16 cellular contexts compared by ENCODE assay signal in genomic region chr2:240596491-240596931, GRCh38. TPM values are rescaled to one million over a fixed set of nuclear protein-coding genes. Genes with fewer than 3 reads are reported as not detected.
DNase-seq lines count a peak whose midpoint lies in the region; ATAC-seq, FAIRE-seq and TF ChIP-seq lines count a peak whose summit lies in the region.
"Had no signal": no experiment of that assay in that cellular context is flagged by ENCODE, and none has a peak within 500 bp of the region (broad histone marks: within the 10 kb centered on the region; RNA-seq: fewer than 3 reads in every experiment).

No MANE protein-coding gene starts in this region.

- H3K4me3 ChIP-seq in ascending aorta (peak overlapping the region in 1 of 2 donors; percentile 35), psoas muscle (no peak overlapping the region)

- peaks cover 19 to 24% of the 10 kb centered on the region in 2 donors for H3K36me3 ChIP-seq in ascending aorta
- peaks cover 0 to 57% of the 10 kb centered on the region in 2 donors for H3K36me3 ChIP-seq in psoas muscle (ENCODE audit: insufficient read depth in 1 of 2, low read depth in 1 of 2)

- H3K4me1 ChIP-seq in ascending aorta: peaks cover 9 to 20% of the 10 kb centered on the region in 2 donors
- H3K4me1 ChIP-seq in psoas muscle: peaks cover 10% of the 10 kb centered on the region
- H3K4me1 ChIP-seq: parathyroid adenoma had no signal

- H3K27ac ChIP-seq in ascending aorta (no peak overlapping the region), psoas muscle (no peak overlapping the region)
- H3K27ac ChIP-seq: parathyroid adenoma had no signal

- H3K9me3 ChIP-seq in ascending aorta: no peaks in the 10 kb centered on the region
- H3K9me3 ChIP-seq in psoas muscle: no peaks in the 10 kb centered on the region

- TF ChIP-seq POLR2A in H54 (IDR thresholded peaks at IDR 0.05; ENCODE audit: low read depth, low read length): no peak

- ATAC-seq in psoas muscle: peak in 3 of 4 donors; percentile 41 to 87 (median 65)

- intact Hi-C loops in ascending aorta (cut with DNase I): no loop called here
- intact Hi-C loops in psoas muscle (cut with DNase I): no loop called here

- peak; percentile 93 for DNase-seq in G401 (ENCODE audit: low spot score)
- peak; percentile 16 to 83 for DNase-seq in ascending aorta (ENCODE audit: low spot score in 2 of 2)
- DNase-seq in hypothalamus (lab: John Stamatoyannopoulos, UW): peak in 38 of 51 donors; percentile 15 to 83 (median 66)
- peak; percentile 23 to 83 for DNase-seq in psoas muscle
- DNase-seq in amniotic stem cell (lab: John Stamatoyannopoulos, UW): no peak
- DNase-seq in cortex of kidney (lab: John Stamatoyannopoulos, UW): no peak
- no peak for DNase-seq in GM10266 (ENCODE audit: extremely low spot score)
- no peak for DNase-seq in H54 (ENCODE audit: insufficient read length, low spot score)
- DNase-seq: activated CD8-positive, alpha-beta memory T cell treated with anti-CD3 and anti-CD28 coated beads, Interleukin-2, amount 10 ng/mL, durations not matched to agents 7 days and 5 days; GF-D8; NCI-H1436; NCI-H69; SHP77 treated with DMSO at 0.1 percent for 48 hours had no signal

- 30 to 57% (median 41%) methylated on average over 22 to 23 of the region's 23 CpGs for WGBS in psoas muscle, 3 donors

- TF ChIP-seq CTCF in ascending aorta (IDR thresholded peaks at IDR 0.05) (no peak), psoas muscle (IDR thresholded peaks at IDR 0.05) (no peak), GM10266 (IDR thresholded peaks at IDR 0.05; ENCODE audit: control insufficient read depth, insufficient read depth, low read depth, missing control alignments) (no peak)

- in situ Hi-C loops in G401 (cut with HindIII; ENCODE audit: low sequenced_read_pairs): no loop called here

- H3K27me3 ChIP-seq in ascending aorta (no peaks in the 10 kb centered on the region), psoas muscle (ENCODE audit: insufficient read depth in 3 of 3, low read length in 2 of 3) (no peaks in the 10 kb centered on the region)

- FAIRE-seq in H54 (lab: Jason Lieb, UNC): no peak
- FAIRE-seq: TTC549 had no signal

RNA-seq across cellular contexts. Expression of gene CAPN10, which starts 10.0 kb away (rescaled TPM):
- total RNA-seq in G401 (2014; rRNA removed; shearing (Covaris generic)): 37.6 and 43.0 TPM in 2 replicates
- 27.8 TPM for total RNA-seq in ascending aorta
- total RNA-seq in psoas muscle: 1 to 10 TPM; 5.0 to 9.9 (median 7.6) TPM
- polyA plus RNA-seq in psoas muscle: 10 to 100 TPM in 2 of 3 donors, 1 to 10 TPM in 1; 8.9 to 15.0 (median 13.1) TPM

RNA-seq across cellular contexts. Expression of gene RNPEPL1, which starts 28.2 kb away (rescaled TPM):
- 3.3 and 5.6 TPM in 2 replicates for total RNA-seq in G401 (2014; rRNA removed; shearing (Covaris generic))
- total RNA-seq in ascending aorta: 196 TPM
- total RNA-seq in psoas muscle: 10 to 100 TPM; 48.8 to 70.4 (median 59.0) TPM
- 10 to 100 TPM; 59.2 to 79.6 (median 71.9) TPM for polyA plus RNA-seq in psoas muscle

RNA-seq across cellular contexts. Expression of gene GPR35, which starts 28.8 kb away (rescaled TPM):
- total RNA-seq in G401 (2014; rRNA removed; shearing (Covaris generic)): 0.86 TPM in 1 of 2 replicates, not detected in the other
- total RNA-seq in ascending aorta (not detected), psoas muscle (under 1 TPM; 0.36 to 0.92 (median 0.68) TPM)
- polyA plus RNA-seq in psoas muscle: under 1 TPM; 0.30 to 0.89 (median 0.58) TPM
- polyA plus RNA-seq: IgD-negative memory B cell had no signal

RNA-seq across cellular contexts. Expression of gene DUSP28, which starts 36.4 kb away (rescaled TPM):
- total RNA-seq in G401 (2014; rRNA removed; shearing (Covaris generic)): 4.9 and 5.3 TPM in 2 replicates
- total RNA-seq in ascending aorta: 72.3 TPM
- 10 to 100 TPM; 10.4 to 12.9 (median 12.7) TPM for total RNA-seq in psoas muscle
- polyA plus RNA-seq in psoas muscle: 10 to 100 TPM in 1 of 3 donors, 1 to 10 TPM in 2; 6.6 to 18.1 (median 9.5) TPM

RNA-seq across cellular contexts. Expression of gene ANKMY1, which starts 38.7 kb away (rescaled TPM):
- 8.6 and 14.7 TPM in 2 replicates for total RNA-seq in G401 (2014; rRNA removed; shearing (Covaris generic))
- total RNA-seq in ascending aorta (14.4 TPM), psoas muscle (1 to 10 TPM; 3.0 to 5.8 (median 4.6) TPM)
- 1 to 10 TPM; 1.4 to 2.5 (median 2.4) TPM for polyA plus RNA-seq in psoas muscle

Comparison
In these comparisons a context has a peak if more than half of its experiments do, and no peak if none do; other contexts are left out.
1. DNase-seq: peak in G401 (single experiment), ascending aorta (2 of 2), hypothalamus (38 of 51) and psoas muscle (2 of 2); none in amniotic stem cell (single experiment), cortex of kidney (single experiment), GM10266 (single experiment) and H54 (single experiment).